ENCODE assay signal across 10 cellular contexts in the genomic region with DNA sequence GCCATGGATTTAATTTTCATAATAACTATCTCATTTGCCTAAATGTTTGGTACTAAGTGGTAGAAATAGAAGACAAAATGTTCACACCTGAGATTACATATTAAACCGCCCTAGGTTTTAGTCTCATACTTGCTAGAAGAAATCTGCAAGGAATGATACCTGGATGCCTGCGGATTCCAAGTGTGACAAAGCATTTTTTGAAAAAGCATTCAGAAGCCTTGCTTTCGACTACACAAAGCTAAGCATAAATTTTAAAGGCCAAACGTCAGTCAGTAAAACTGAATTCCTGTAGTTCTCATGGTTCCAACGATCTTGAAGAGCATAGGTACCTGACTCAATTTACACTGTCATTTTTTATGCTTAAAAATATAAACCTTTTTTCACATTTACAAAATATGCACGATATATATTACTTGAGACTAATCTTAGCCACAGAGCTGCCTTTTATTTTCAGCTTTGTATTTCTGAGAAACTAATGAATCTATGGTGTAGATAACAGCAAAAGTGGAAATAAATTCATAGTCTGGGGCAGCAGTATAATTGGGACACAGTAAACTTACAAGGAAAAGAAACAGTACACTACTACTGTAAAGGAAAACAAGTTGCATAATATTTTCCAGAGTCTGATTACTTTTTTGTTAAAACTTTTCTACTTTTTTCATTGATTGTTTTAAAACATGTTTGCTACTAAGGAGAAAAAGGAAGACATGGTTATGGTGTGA. TPM values are rescaled to one million over a fixed set of nuclear protein-coding genes. Genes with fewer than 3 reads are reported as not detected.
DNase-seq lines count a peak whose midpoint lies in the region; ATAC-seq and TF ChIP-seq lines count a peak whose summit lies in the region.
"Had no signal": no experiment of that assay in that cellular context is flagged by ENCODE, and none has a peak within 500 bp of the region (broad histone marks: within the 10 kb centered on the region; RNA-seq: fewer than 3 reads in every experiment).

No MANE protein-coding gene starts in this region.

- no peak overlapping the region for H4K8ac ChIP-seq in mesenchymal stem cell (ENCODE audit: low read length)

- no peak overlapping the region for H3K27ac ChIP-seq in mesenchymal stem cell (ENCODE audit: low read length, poor library complexity, severe bottlenecking)
- H3K27ac ChIP-seq: BLaER1 had no signal

- H2BK5ac ChIP-seq in mesenchymal stem cell (ENCODE audit: low read depth, low read length, poor library complexity, severe bottlenecking) = no peak overlapping the region

- peaks cover 3% of the 10 kb centered on the region for H3K4me1 ChIP-seq in mesenchymal stem cell (ENCODE audit: control insufficient read depth, insufficient read depth, low read depth, low read length)
- H3K4me1 ChIP-seq: BLaER1 had no signal

- no peak for TF ChIP-seq CTCF in type B pancreatic cell (conservative IDR thresholded peaks at IDR 0.05)

- DNase-seq in activated naive CD4-positive, alpha-beta T cell treated with anti-CD3 and anti-CD28 coated beads, Interleukin-2, amount 10 ng/mL, durations not matched to agents 7 days and 5 days = no peak
- no peak for DNase-seq in activated naive CD4-positive, alpha-beta T cell treated with Interleukin-2 at 50 U/mL for 16 hours
- DNase-seq in mesenchymal stem cell (no peak), type B pancreatic cell (ENCODE audit: extremely low spot score, unreplicated experiment) (no peak), cerebellum (ENCODE audit: low spot score) (no peak)
- no peak for DNase-seq in stimulated activated CD8-positive, alpha-beta memory T cell treated with anti-CD3 and anti-CD28 coated beads, Interleukin-4, amount 100 ng/mL, for 48 hours
- DNase-seq: NCI-H226 had no signal

- H3K4me3 Mint-ChIP-seq in activated naive CD4-positive, alpha-beta T cell treated with anti-CD3 and anti-CD28 coated beads, Interleukin-2, amount 10 ng/mL, durations not matched to agents 7 days and 5 days = peak overlapping the region; percentile 93
- H3K4me3 Mint-ChIP-seq in activated T-helper 17 cell treated with anti-CD3 and anti-CD28 coated beads, Interleukin-2, amount 50 U/mL, for 72 hours = peak overlapping the region; percentile 90
- peak overlapping the region; percentile 89 for H3K4me3 Mint-ChIP-seq in type B pancreatic cell

- no peaks in the 10 kb centered on the region for H3K27me3 ChIP-seq in mesenchymal stem cell (ENCODE audit: control insufficient read depth in 1 of 2, insufficient read depth in 1 of 2, low read length in 2 of 2)

- no peaks in the 10 kb centered on the region for H3K27me3 Mint-ChIP-seq in activated naive CD4-positive, alpha-beta T cell treated with anti-CD3 and anti-CD28 coated beads, Interleukin-2, amount 10 ng/mL, durations not matched to agents 7 days and 5 days
- H3K27me3 Mint-ChIP-seq in activated T-helper 17 cell treated with anti-CD3 and anti-CD28 coated beads, Interleukin-2, amount 50 U/mL, for 72 hours = no peaks in the 10 kb centered on the region
- H3K27me3 Mint-ChIP-seq in type B pancreatic cell = peaks cover 3% of the 10 kb centered on the region

- ATAC-seq in activated T-helper 17 cell treated with anti-CD3 and anti-CD28 coated beads, Interleukin-2, amount 50 U/mL, for 72 hours (replicated peaks) = no peak
- ATAC-seq in GM18520 (IDR thresholded peaks at IDR 0.05; ENCODE audit: unreplicated experiment) = no peak

- no peak overlapping the region for H4K91ac ChIP-seq in mesenchymal stem cell (ENCODE audit: low read length)

- WGBS in mesenchymal stem cell = 91% methylated on average over 5 of the region's 6 CpGs

- H3K9me3 ChIP-seq in mesenchymal stem cell (ENCODE audit: control insufficient read depth, low read length) = no peaks in the 10 kb centered on the region

- H3K14ac ChIP-seq in mesenchymal stem cell (ENCODE audit: low read length in 2 of 2) = no peak overlapping the region

- no peak overlapping the region for H2AK5ac ChIP-seq in mesenchymal stem cell (ENCODE audit: low read length, severe bottlenecking)

- peaks cover 60% of the 10 kb centered on the region for H3K4me1 Mint-ChIP-seq in activated naive CD4-positive, alpha-beta T cell treated with anti-CD3 and anti-CD28 coated beads, Interleukin-2, amount 10 ng/mL, durations not matched to agents 7 days and 5 days
- H3K4me1 Mint-ChIP-seq in activated T-helper 17 cell treated with anti-CD3 and anti-CD28 coated beads, Interleukin-2, amount 50 U/mL, for 72 hours = peaks cover 12% of the 10 kb centered on the region
- peaks cover 5% of the 10 kb centered on the region for H3K4me1 Mint-ChIP-seq in type B pancreatic cell (ENCODE audit: unreplicated experiment)

- no peaks in the 10 kb centered on the region for H3K36me3 ChIP-seq in mesenchymal stem cell (ENCODE audit: control insufficient read depth in 1 of 2, insufficient read depth in 2 of 2, low read depth in 1 of 2, low read length in 2 of 2)
- H3K36me3 ChIP-seq: BLaER1 had no signal

- H2BK120ac ChIP-seq in mesenchymal stem cell (ENCODE audit: low read depth, low read length) = no peak overlapping the region

- no peaks in the 10 kb centered on the region for H3K79me1 ChIP-seq in mesenchymal stem cell (replicated peaks; ENCODE audit: low read length, poor library complexity, severe bottlenecking)

- CTCF ChIA-PET in activated naive CD4-positive, alpha-beta T cell treated with anti-CD3 and anti-CD28 coated beads, Interleukin-2, amount 10 ng/mL, durations not matched to agents 7 days and 5 days (lab: Charles Lee) = interaction anchor here (0.7 to 1.7 kb wide), 8 partner anchors 8 to 400 kb away, joined by 3 to 11 read pairs (median 4); no protein-coding TSS in a partner anchor

- H3K18ac ChIP-seq in mesenchymal stem cell (ENCODE audit: low read depth in 1 of 2, low read length in 2 of 2) = no peak overlapping the region

- no peak overlapping the region for H2BK15ac ChIP-seq in mesenchymal stem cell (ENCODE audit: low read depth, poor library complexity, severe bottlenecking)

- H3K36me3 Mint-ChIP-seq in activated naive CD4-positive, alpha-beta T cell treated with anti-CD3 and anti-CD28 coated beads, Interleukin-2, amount 10 ng/mL, durations not matched to agents 7 days and 5 days = peaks cover 15% of the 10 kb centered on the region
- no peaks in the 10 kb centered on the region for H3K36me3 Mint-ChIP-seq in activated T-helper 17 cell treated with anti-CD3 and anti-CD28 coated beads, Interleukin-2, amount 50 U/mL, for 72 hours (ENCODE audit: low read depth)
- no peaks in the 10 kb centered on the region for H3K36me3 Mint-ChIP-seq in type B pancreatic cell

- peaks cover 3% of the 10 kb centered on the region for H3K9me3 Mint-ChIP-seq in activated naive CD4-positive, alpha-beta T cell treated with anti-CD3 and anti-CD28 coated beads, Interleukin-2, amount 10 ng/mL, durations not matched to agents 7 days and 5 days
- no peaks in the 10 kb centered on the region for H3K9me3 Mint-ChIP-seq in activated T-helper 17 cell treated with anti-CD3 and anti-CD28 coated beads, Interleukin-2, amount 50 U/mL, for 72 hours
- H3K9me3 Mint-ChIP-seq in type B pancreatic cell = no peaks in the 10 kb centered on the region

- no peak overlapping the region for H3K4ac ChIP-seq in mesenchymal stem cell (ENCODE audit: low read depth in 1 of 2, low read length in 2 of 2)

- H3K4me2 ChIP-seq in mesenchymal stem cell (ENCODE audit: low read length, poor library complexity, severe bottlenecking) = no peak overlapping the region
- H3K4me2 ChIP-seq: BLaER1 had no signal

- H2AFZ ChIP-seq in mesenchymal stem cell (ENCODE audit: low read depth, low read length) = no peak overlapping the region

- peak overlapping the region in 1 of 2 experiments; percentile 92 for H3K4me3 ChIP-seq in mesenchymal stem cell (ENCODE audit: insufficient read depth in 1 of 2, low read depth in 1 of 2, low read length in 2 of 2)
- H3K4me3 ChIP-seq: BLaER1 had no signal

- H3K23ac ChIP-seq in mesenchymal stem cell (ENCODE audit: low read length in 2 of 2) = no peak overlapping the region

- H3K27ac Mint-ChIP-seq in activated naive CD4-positive, alpha-beta T cell treated with anti-CD3 and anti-CD28 coated beads, Interleukin-2, amount 10 ng/mL, durations not matched to agents 7 days and 5 days = peak overlapping the region; percentile 95
- peak overlapping the region; percentile 89 for H3K27ac Mint-ChIP-seq in activated T-helper 17 cell treated with anti-CD3 and anti-CD28 coated beads, Interleukin-2, amount 50 U/mL, for 72 hours
- peak overlapping the region; percentile 90 for H3K27ac Mint-ChIP-seq in type B pancreatic cell

- H2BK12ac ChIP-seq in mesenchymal stem cell (ENCODE audit: low read length in 2 of 2) = no peak overlapping the region

- peak overlapping the region; percentile 81 for H3K9ac ChIP-seq in mesenchymal stem cell (ENCODE audit: low read length)
- H3K9ac ChIP-seq: BLaER1 had no signal

RNA-seq across cellular contexts. Expression of a gene that starts 1.2 kb away (rescaled TPM):
- total RNA-seq in activated T-helper 17 cell treated with anti-CD3 and anti-CD28 coated beads, Interleukin-2, amount 50 U/mL, for 72 hours = 1 to 10 TPM; 1.0 to 1.3 TPM
- polyA plus RNA-seq in mesenchymal stem cell (2013, experiment 1 of 2) = 0.07 TPM
- polyA plus RNA-seq in mesenchymal stem cell (2013, experiment 2 of 2) = 0.07 TPM
- total RNA-seq in type B pancreatic cell (ENCODE audit: low replicate concordance) (0.24 and 0.29 TPM in 2 replicates), cerebellum (1.7 TPM)

RNA-seq across cellular contexts. Expression of a gene that starts 28.5 kb away (rescaled TPM):
- 100 to 1,000 TPM; 727 to 916 TPM for total RNA-seq in activated T-helper 17 cell treated with anti-CD3 and anti-CD28 coated beads, Interleukin-2, amount 50 U/mL, for 72 hours
- polyA plus RNA-seq in mesenchymal stem cell (2013, experiment 1 of 2) = 1.1 TPM
- 1.1 TPM for polyA plus RNA-seq in mesenchymal stem cell (2013, experiment 2 of 2)
- total RNA-seq in type B pancreatic cell (ENCODE audit: low replicate concordance) (43.3 and 157 TPM in 2 replicates), cerebellum (5.7 TPM)
